In the genomic region with DNA sequence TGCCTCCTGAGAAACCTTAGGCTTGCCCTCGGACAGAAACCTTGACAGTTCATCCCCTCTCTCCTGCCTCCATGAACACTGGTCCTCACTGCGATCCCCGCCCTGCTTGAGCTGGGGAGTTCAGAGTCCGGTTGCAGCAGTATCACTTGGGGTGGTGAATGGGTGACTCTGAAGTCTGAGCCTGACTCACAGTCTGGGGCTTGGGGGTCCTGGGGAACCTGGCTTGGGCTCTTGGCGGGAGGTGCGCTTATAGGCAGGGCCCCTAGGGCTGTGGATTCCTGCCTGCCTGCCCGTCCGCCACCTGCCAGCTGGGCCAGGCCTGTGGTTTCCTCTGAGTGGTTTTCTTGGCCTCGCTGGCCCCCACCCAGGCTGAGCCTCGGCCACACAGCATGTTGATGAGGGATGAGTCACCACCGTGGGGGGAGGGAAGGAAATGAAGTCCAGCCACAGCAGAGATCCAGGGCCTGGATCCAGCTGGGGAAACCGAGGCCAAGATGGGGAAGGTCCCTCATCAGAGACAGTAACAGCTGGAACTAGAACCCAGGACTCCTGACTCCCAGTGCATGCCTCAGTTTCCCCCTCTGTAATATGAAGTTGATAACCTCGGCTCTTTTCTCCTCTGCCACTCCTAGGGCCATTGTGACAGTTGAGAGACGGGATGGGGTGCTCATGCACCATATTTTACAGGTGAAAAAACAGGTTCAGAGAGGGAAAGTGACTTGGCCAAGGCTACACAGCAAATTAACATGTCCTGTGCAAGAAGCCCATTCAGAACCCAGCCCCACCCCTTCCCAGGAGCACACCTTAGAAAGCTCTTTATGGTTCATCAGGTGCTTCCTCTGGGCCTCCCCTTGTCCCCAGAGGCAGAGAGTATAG, we compare ENCODE assay signal across 8 cellular contexts. TPM values are rescaled to one million over a fixed set of nuclear protein-coding genes. Genes with fewer than 3 reads are reported as not detected.
DNase-seq lines count a peak whose midpoint lies in the region; ATAC-seq and TF ChIP-seq lines count a peak whose summit lies in the region.

No MANE protein-coding gene starts in this region.

- peaks cover 3% of the 10 kb centered on the region for H3K4me1 Mint-ChIP-seq in activated naive CD4-positive, alpha-beta T cell treated with anti-CD3 and anti-CD28 coated beads for 36 hours (ENCODE audit: low read depth)
- peaks cover 6% of the 10 kb centered on the region for H3K4me1 Mint-ChIP-seq in MCF 10A (ENCODE audit: insufficient read depth, unreplicated experiment)

- H3K4me1 ChIP-seq in PC-3 (ENCODE audit: insufficient read depth, low read length) (peaks cover 17% of the 10 kb centered on the region), testis (peaks cover 47% of the 10 kb centered on the region)

- ATAC-seq in HG02973 (IDR thresholded peaks at IDR 0.05; ENCODE audit: unreplicated experiment) (peak; percentile 57), PC-3 (peak; percentile 94), HG02852 (IDR thresholded peaks at IDR 0.05; ENCODE audit: unreplicated experiment) (no peak)

- TF ChIP-seq POLR2A in testis (IDR thresholded peaks at IDR 0.05), result no peak

- intact Hi-C loops in activated naive CD4-positive, alpha-beta T cell treated with anti-CD3 and anti-CD28 coated beads for 36 hours (cut with micrococcal nuclease), result no loop called here
- intact Hi-C loops in PC-3 (cut with micrococcal nuclease), result loop anchor here (1.0 to 5.0 kb wide), 2 partner anchors 43 to 109 kb away; no protein-coding TSS in a partner anchor
- intact Hi-C loops in MCF 10A (cut with micrococcal nuclease), result no loop called here
- intact Hi-C loops in testis (cut with DNase I; ENCODE audit: low total_unique reads), result no loop called here

- H3K27me3 ChIP-seq in PC-3 (ENCODE audit: low read length) (no peaks in the 10 kb centered on the region), testis (no peaks in the 10 kb centered on the region)

- no TSS peak for BruUV-seq in PC-3 (replicated peaks; lab: Mats Ljungman, UMichigan)
- no TSS peak for BruUV-seq in MCF 10A (replicated peaks; lab: Mats Ljungman, UMichigan)

- CTCF ChIA-PET in activated naive CD4-positive, alpha-beta T cell treated with anti-CD3 and anti-CD28 coated beads for 36 hours (lab: Charles Lee), result interaction anchor here (1.1 to 3.5 kb wide), 5 partner anchors 11 to 116 kb away, joined by 3 to 18 read pairs (median 15); no protein-coding TSS in a partner anchor
- CTCF ChIA-PET in PC-3 (lab: Charles Lee) (no interaction called here), MCF 10A (lab: Yijun Ruan, JAX) (interaction anchor here (0.9 to 10.4 kb wide), 9 partner anchors 9 to 662 kb away, joined by 3 to 92 read pairs (median 13); a partner anchor contains a TSS)

- H3K4me3 ChIP-seq in PC-3 (ENCODE audit: low read length) (no peak overlapping the region), testis (no peak overlapping the region)

- H3K9me3 Mint-ChIP-seq in activated naive CD4-positive, alpha-beta T cell treated with anti-CD3 and anti-CD28 coated beads for 36 hours, result no peaks in the 10 kb centered on the region
- no peaks in the 10 kb centered on the region for H3K9me3 Mint-ChIP-seq in MCF 10A (ENCODE audit: unreplicated experiment)

- H3K79me2 ChIP-seq in PC-3 (ENCODE audit: low read length), result no peaks in the 10 kb centered on the region

- TF ChIP-seq CTCF in PC-3 (conservative IDR thresholded peaks at IDR 0.05; ENCODE audit: low read depth, low read length), result no peak
- no peak for TF ChIP-seq CTCF in MCF 10A (IDR thresholded peaks at IDR 0.05; ENCODE audit: unreplicated experiment)
- TF ChIP-seq CTCF in testis (IDR thresholded peaks at IDR 0.05), result no peak

- H3K27me3 Mint-ChIP-seq in activated naive CD4-positive, alpha-beta T cell treated with anti-CD3 and anti-CD28 coated beads for 36 hours (ENCODE audit: low read depth), result no peaks in the 10 kb centered on the region
- H3K27me3 Mint-ChIP-seq in MCF 10A (ENCODE audit: insufficient read depth, unreplicated experiment), result no peaks in the 10 kb centered on the region

- H3K27ac Mint-ChIP-seq in activated naive CD4-positive, alpha-beta T cell treated with anti-CD3 and anti-CD28 coated beads for 36 hours, result no peak overlapping the region
- no peak overlapping the region for H3K27ac Mint-ChIP-seq in MCF 10A (ENCODE audit: low read depth, unreplicated experiment)

- 0 out of 2 replicates have a peak, but pooled peaks cover 3% of the 10 kb centered on the region for H4K20me1 ChIP-seq in PC-3 (ENCODE audit: low read length)

- H3K9me3 ChIP-seq in PC-3 (ENCODE audit: low read length) (no peaks in the 10 kb centered on the region), testis (no peaks in the 10 kb centered on the region)

- H3K9ac ChIP-seq in PC-3 (ENCODE audit: low read length), result no peak overlapping the region

- H3K27ac ChIP-seq in PC-3 (ENCODE audit: low read length), result no peak overlapping the region
- peak overlapping the region in 1 of 2 donors; percentile 50 for H3K27ac ChIP-seq in testis

- H3K9me2 ChIP-seq in PC-3 (replicated peaks; ENCODE audit: low read length), result no peaks in the 10 kb centered on the region

- H3K36me3 Mint-ChIP-seq in activated naive CD4-positive, alpha-beta T cell treated with anti-CD3 and anti-CD28 coated beads for 36 hours (ENCODE audit: low read depth), result no peaks in the 10 kb centered on the region
- no peaks in the 10 kb centered on the region for H3K36me3 Mint-ChIP-seq in MCF 10A (ENCODE audit: insufficient read depth, unreplicated experiment)

- POLR2A ChIA-PET in PC-3 (lab: Charles Lee; ENCODE audit: unreplicated experiment), result interaction anchor here (0.5 kb wide), 1 partner anchor 44 kb away, joined by 8 read pairs; no protein-coding TSS in a partner anchor
- POLR2A ChIA-PET in MCF 10A (lab: Yijun Ruan, JAX), result interaction anchor here (0.7 kb wide), 1 partner anchor 238 kb away, joined by 3 read pairs; no protein-coding TSS in a partner anchor

- H3K4me2 ChIP-seq in PC-3 (ENCODE audit: low read length), result peak overlapping the region; percentile 44

- H3K4me3 Mint-ChIP-seq in activated naive CD4-positive, alpha-beta T cell treated with anti-CD3 and anti-CD28 coated beads for 36 hours, result no peak overlapping the region
- no peak overlapping the region for H3K4me3 Mint-ChIP-seq in MCF 10A (ENCODE audit: unreplicated experiment)

- WGBS in testis, 2 donors, result 43 to 46% methylated on average over 10 to 14 of the region's 14 CpGs

- H3K36me3 ChIP-seq in PC-3 (ENCODE audit: low read depth, low read length), result no peaks in the 10 kb centered on the region
- no peaks in the 10 kb centered on the region for H3K36me3 ChIP-seq in testis (ENCODE audit: low read depth, missing control alignments)

- peak; percentile 18 for DNase-seq in activated naive CD4-positive, alpha-beta T cell treated with anti-CD3 and anti-CD28 coated beads for 36 hours
- DNase-seq in activated naive CD4-positive, alpha-beta T cell (lab: John Stamatoyannopoulos, UW), result no peak
- DNase-seq in PC-3 (peak; percentile 94), MCF 10A (ENCODE audit: unreplicated experiment) (peak; percentile 93), kidney tubule cell (ENCODE audit: low spot score) (peak; percentile 94), testis (peak; percentile 79)

- no peak overlapping the region for H2AFZ ChIP-seq in PC-3 (ENCODE audit: low read length)

- no peaks in the 10 kb centered on the region for H3F3A ChIP-seq in PC-3 (ENCODE audit: low read length, unreplicated experiment)

RNA-seq across cellular contexts. Expression of a gene that starts 9.2 kb away (rescaled TPM):
- total RNA-seq in activated naive CD4-positive, alpha-beta T cell treated with anti-CD3 and anti-CD28 coated beads for 36 hours, result not detected
- not detected in 2 replicates for total RNA-seq in PC-3 (2014; rRNA removed)
- total RNA-seq in MCF 10A (2022), result not detected in 2 replicates
- 1 to 10 TPM; 4.3 to 4.4 TPM for total RNA-seq in testis
- polyA plus RNA-seq in testis (ENCODE audit: insufficient read depth, low read depth, low replicate concordance), result 10.0 TPM

RNA-seq across cellular contexts. Expression of a gene that starts 17.1 kb away (rescaled TPM):
- under 1 TPM in 1 of 2 experiments, not detected in 1; 0.17 TPM for total RNA-seq in activated naive CD4-positive, alpha-beta T cell treated with anti-CD3 and anti-CD28 coated beads for 36 hours
- total RNA-seq in PC-3 (2014; rRNA removed) (1.7 TPM in 2 replicates), MCF 10A (2022) (0.14 and 0.32 TPM in 2 replicates), testis (1 to 10 TPM; 1.2 to 1.3 TPM)
- polyA plus RNA-seq in testis (ENCODE audit: insufficient read depth, low read depth, low replicate concordance), result 1.6 TPM

RNA-seq across cellular contexts. Expression of a gene that starts 34.1 kb away (rescaled TPM):
- total RNA-seq in activated naive CD4-positive, alpha-beta T cell treated with anti-CD3 and anti-CD28 coated beads for 36 hours, result not detected
- total RNA-seq in PC-3 (2014; rRNA removed), result not detected in 2 replicates
- total RNA-seq in MCF 10A (2022), result not detected in 2 replicates
- total RNA-seq in testis, result 100 to 1,000 TPM; 175 to 274 TPM
- polyA plus RNA-seq in testis (ENCODE audit: insufficient read depth, low read depth, low replicate concordance), result 182 TPM

RNA-seq across cellular contexts. Expression of a gene that starts 34.2 kb away (rescaled TPM):
- total RNA-seq in activated naive CD4-positive, alpha-beta T cell treated with anti-CD3 and anti-CD28 coated beads for 36 hours, result not detected
- total RNA-seq in PC-3 (2014; rRNA removed) (not detected in 2 replicates), MCF 10A (2022) (0.19 TPM in 1 of 2 replicates, not detected in the other), testis (10 to 100 TPM in 1 of 2 donors, 1 to 10 TPM in 1; 8.7 to 19.1 TPM)
- polyA plus RNA-seq in testis (ENCODE audit: insufficient read depth, low read depth, low replicate concordance), result 32.7 TPM

Comparison
In these comparisons a context has a peak if more than half of its experiments do, and no peak if none do; other contexts are left out.
1. DNase-seq: peak in activated naive CD4-positive, alpha-beta T cell treated with anti-CD3 and anti-CD28 coated beads for 36 hours (single experiment), PC-3 (single experiment), MCF 10A (single experiment), kidney tubule cell (single experiment) and testis (single experiment); none in activated naive CD4-positive, alpha-beta T cell (0 of 4).
2. RNA of a gene that starts 34.1 kb away (total RNA-seq): 175 to 274 TPM in testis; not detected in activated naive CD4-positive, alpha-beta T cell treated with anti-CD3 and anti-CD28 coated beads for 36 hours, not detected in PC-3 and not detected in MCF 10A; every median in the first group is over 100 times any median in the second.